8 cellular contexts compared by ENCODE assay signal in genomic region chr7:148987751-148988512, GRCh38. TPM values are rescaled to one million over a fixed set of nuclear protein-coding genes. Genes with fewer than 3 reads are reported as not detected.
DNase-seq lines count a peak whose midpoint lies in the region; ATAC-seq, FAIRE-seq and TF ChIP-seq lines count a peak whose summit lies in the region.

No MANE protein-coding gene starts in this region.

- H3K18ac ChIP-seq in H1 (ENCODE audit: extremely low read depth, low read length): 0 out of 2 replicates have a peak overlapping the region, but pooled peaks have one; percentile 11

- no peak overlapping the region for H2BK120ac ChIP-seq in H1 (replicated peaks; ENCODE audit: low read depth, low read length)

- no peak overlapping the region for H2BK15ac ChIP-seq in H1 (ENCODE audit: low read length)

- H4K91ac ChIP-seq in H1 (replicated peaks; ENCODE audit: insufficient read length, low read length): no peak overlapping the region

- peak overlapping the region in 10 of 11 experiments; percentile 78 to 89 (median 85); a peak in 20 of 22 replicates for H3K27ac ChIP-seq in BLaER1 treated with 17β-estradiol and CSF1 and Interleukin-3, amounts not matched to agents 10 nM and 100 nM
- H3K27ac ChIP-seq in Peyer's patch (peak overlapping the region; percentile 70 to 81 (median 79)), H1 (ENCODE audit: low read depth, low read length) (peak overlapping the region; percentile 58), muscle layer of duodenum (ENCODE audit: low read length) (peak overlapping the region; percentile 97)

- peak overlapping the region; percentile 88 to 98 (median 93) for H3K4me2 ChIP-seq in BLaER1 treated with 17β-estradiol and CSF1 and Interleukin-3, amounts not matched to agents 10 nM and 100 nM
- H3K4me2 ChIP-seq in H1 (ENCODE audit: insufficient read depth in 1 of 2, low read depth in 2 of 2, low read length in 2 of 2): peak overlapping the region; percentile 86 to 90

- TF ChIP-seq CTCF in Peyer's patch (IDR thresholded peaks at IDR 0.05): no peak
- no peak for TF ChIP-seq CTCF in H1 (IDR thresholded peaks at IDR 0.05; ENCODE audit: control extremely low read depth in 1 of 3, insufficient read depth in 1 of 3, low read depth in 1 of 3, low read length in 3 of 3)

- FAIRE-seq in H1 (lab: Jason Lieb, UNC): no peak

- no peak overlapping the region for H3K23ac ChIP-seq in H1 (ENCODE audit: insufficient read length)

- H4K5ac ChIP-seq in H1 (ENCODE audit: insufficient read length, low read depth, low read length): peak overlapping the region; percentile 35

- peaks cover 0 to 1% (median 0%) of the 10 kb centered on the region in 11 experiments; a peak in 3 of 22 replicates for H3K27me3 ChIP-seq in BLaER1 treated with 17β-estradiol and CSF1 and Interleukin-3, amounts not matched to agents 10 nM and 100 nM
- H3K27me3 ChIP-seq in Peyer's patch: no peaks in the 10 kb centered on the region
- H3K27me3 ChIP-seq in H1 (replicated peaks in 1 of 4; ENCODE audit: control insufficient read depth in 3 of 4, extremely low read depth in 1 of 4, insufficient read depth in 3 of 4, low read length in 3 of 4): no peaks in the 10 kb centered on the region
- H3K27me3 ChIP-seq in muscle layer of duodenum (ENCODE audit: low read depth, low read length): no peaks in the 10 kb centered on the region

- H3K9me3 ChIP-seq in BLaER1 treated with 17β-estradiol and CSF1 and Interleukin-3, amounts not matched to agents 10 nM and 100 nM (replicated peaks in 1 of 11): 0 out of 22 replicates have a peak, but pooled peaks cover 0 to 4% (median 0%) of the 10 kb centered on the region in 11 experiments
- H3K9me3 ChIP-seq in Peyer's patch (no peaks in the 10 kb centered on the region), H1 (ENCODE audit: insufficient read depth in 2 of 2, low read depth in 1 of 2, low read length in 1 of 2) (no peaks in the 10 kb centered on the region; a peak in 1 of 4 replicates), muscle layer of duodenum (ENCODE audit: control insufficient read depth in 1 of 2, low read length in 2 of 2) (no peaks in the 10 kb centered on the region)

- H4K20me1 ChIP-seq in BLaER1 treated with 17β-estradiol and CSF1 and Interleukin-3, amounts not matched to agents 10 nM and 100 nM: no peaks in the 10 kb centered on the region
- no peaks in the 10 kb centered on the region for H4K20me1 ChIP-seq in H1 (replicated peaks in 1 of 2; ENCODE audit: control insufficient read depth in 1 of 2, insufficient read depth in 2 of 2, low read length in 2 of 2)

- H3K56ac ChIP-seq in H1 (replicated peaks; ENCODE audit: insufficient read length, low read depth, low read length): peak overlapping the region; percentile 59

- no peak overlapping the region for H4K8ac ChIP-seq in H1 (ENCODE audit: extremely low read depth, insufficient read depth, low read length)

- peaks cover 7% of the 10 kb centered on the region; the same call in 1 of the 2 replicates for H3K23me2 ChIP-seq in H1 (ENCODE audit: low read depth, low read length)

- ATAC-seq in GM21723 (IDR thresholded peaks at IDR 0.05; ENCODE audit: unreplicated experiment) (peak; percentile 2), HG03460 (IDR thresholded peaks at IDR 0.05; ENCODE audit: unreplicated experiment) (no peak)

- no peak overlapping the region for H3K4ac ChIP-seq in H1 (replicated peaks; ENCODE audit: insufficient read length, low read depth, low read length)

- H3K9ac ChIP-seq in BLaER1 treated with 17β-estradiol and CSF1 and Interleukin-3, amounts not matched to agents 10 nM and 100 nM: peak overlapping the region; percentile 66 to 84 (median 78)
- H3K9ac ChIP-seq in H1 (replicated peaks in 1 of 4; ENCODE audit: extremely low read depth in 1 of 4, low read depth in 3 of 4, low read length in 3 of 4): peak overlapping the region; percentile 8 to 68 (median 30); a peak in 6 of 7 replicates

- peaks cover 30 to 45% (median 40%) of the 10 kb centered on the region in 10 experiments for H3K4me1 ChIP-seq in BLaER1 treated with 17β-estradiol and CSF1 and Interleukin-3, amounts not matched to agents 10 nM and 100 nM
- H3K4me1 ChIP-seq in Peyer's patch: peaks cover 0 to 32% (median 7%) of the 10 kb centered on the region in 4 donors
- peaks cover 0 to 10% (median 4%) of the 10 kb centered on the region in 4 experiments; a peak in 5 of 7 replicates for H3K4me1 ChIP-seq in H1 (replicated peaks in 1 of 4; ENCODE audit: control insufficient read depth in 3 of 4, insufficient read depth in 4 of 4, low read length in 3 of 4)
- peaks cover 12 to 27% of the 10 kb centered on the region in 2 donors for H3K4me1 ChIP-seq in muscle layer of duodenum (ENCODE audit: control insufficient read depth in 1 of 2, insufficient read depth in 2 of 2, low read length in 2 of 2)

- no peaks in the 10 kb centered on the region for H3K79me1 ChIP-seq in H1 (ENCODE audit: low read depth, low read length)

- H3K36me3 ChIP-seq in BLaER1 treated with 17β-estradiol and CSF1 and Interleukin-3, amounts not matched to agents 10 nM and 100 nM: no peaks in the 10 kb centered on the region
- no peaks in the 10 kb centered on the region for H3K36me3 ChIP-seq in Peyer's patch
- H3K36me3 ChIP-seq in H1 (ENCODE audit: control insufficient read depth in 2 of 4, insufficient read depth in 4 of 4, low read length in 3 of 4): no peaks in the 10 kb centered on the region
- H3K36me3 ChIP-seq in muscle layer of duodenum (ENCODE audit: control insufficient read depth in 1 of 2, insufficient read depth in 2 of 2, low read length in 2 of 2): no peaks in the 10 kb centered on the region

- H3K14ac ChIP-seq in H1 (ENCODE audit: insufficient read length): no peak overlapping the region

- DNase-seq in Peyer's patch (peak in 1 of 3 donors; percentile 51), H1 (ENCODE audit: low read depth in 1 of 2, low spot score in 2 of 2) (no peak), HPDE6-E6E7 (ENCODE audit: extremely low spot score) (no peak), SKM-1 treated with dmso at 0.1 percent for 144 hours (lab: John Stamatoyannopoulos, UW; ENCODE audit: unreplicated experiment) (no peak)

- TF ChIP-seq EP300 in H1 (IDR thresholded peaks at IDR 0.05; ENCODE audit: borderline replicate concordance in 1 of 2, low read depth in 2 of 2, low read length in 2 of 2): no peak

- no peaks in the 10 kb centered on the region for H3K79me2 ChIP-seq in H1 (ENCODE audit: control insufficient read depth in 1 of 2, insufficient read depth in 2 of 2, low read length in 2 of 2)

- TF ChIP-seq POLR2A in Peyer's patch (IDR thresholded peaks at IDR 0.05): no peak
- peak in 1 of 2 experiments; percentile 17; a peak in 2 of 3 replicates for TF ChIP-seq POLR2A in H1 (IDR thresholded peaks at IDR 0.05; ENCODE audit: control extremely low read depth in 1 of 2, low read depth in 2 of 2, low read length in 2 of 2)

- peak overlapping the region; percentile 64 to 83 (median 78) for H3K4me3 ChIP-seq in BLaER1 treated with 17β-estradiol and CSF1 and Interleukin-3, amounts not matched to agents 10 nM and 100 nM
- peak overlapping the region; percentile 58 to 62 (median 60) for H3K4me3 ChIP-seq in Peyer's patch
- H3K4me3 ChIP-seq in H1 (ENCODE audit: extremely low read depth in 1 of 4, insufficient read depth in 2 of 4, low read depth in 3 of 4, low read length in 4 of 4): peak overlapping the region; percentile 59 to 81 (median 70)
- peak overlapping the region; percentile 92 to 99 for H3K4me3 ChIP-seq in muscle layer of duodenum (ENCODE audit: low read depth in 1 of 2, low read length in 2 of 2)

- H2AK5ac ChIP-seq in H1 (ENCODE audit: low read depth, low read length): no peak overlapping the region

- 12% methylated on average over 9 of the region's 9 CpGs; no CpG with 5 or more reads in 1 of the 2 experiments for WGBS in H1 (ENCODE audit: extremely low coverage in 1 of 2, insufficient coverage in 1 of 2, insufficient read length in 1 of 2, insufficient replicate concordance in 2 of 2, low coverage in 1 of 2, low lambda C conversion rate in 2 of 2, missing lambda C conversion rate in 1 of 2), 2 experiments

- CTCF ChIA-PET in H1 (lab: Charles Lee; ENCODE audit: partially characterized antibody): interaction anchor here (1.2 to 1.5 kb wide), 3 partner anchors 13 to 84 kb away, joined by 3 to 14 read pairs (median 3); no protein-coding TSS in a partner anchor

- no peak overlapping the region for H2BK20ac ChIP-seq in H1 (ENCODE audit: low read length)

- H2AFZ ChIP-seq in H1 (ENCODE audit: low read length): peak overlapping the region; percentile 82

- POLR2A ChIA-PET in H1 (lab: Charles Lee; ENCODE audit: partially characterized antibody): interaction anchor here (0.8 to 1.6 kb wide), 5 partner anchors 11 to 39 kb away, joined by 3 to 5 read pairs (median 4); no protein-coding TSS in a partner anchor

- no peak overlapping the region for H2BK12ac ChIP-seq in H1 (ENCODE audit: low read depth, low read length)

- H2BK5ac ChIP-seq in H1 (ENCODE audit: low read depth, low read length): peak overlapping the region; percentile 3; the same call in 1 of the 2 replicates

- TF ChIP-seq RAD21 in H1 (IDR thresholded peaks at IDR 0.05 in 1 of 2, conservative IDR thresholded peaks at IDR 0.05 in 1 of 2; ENCODE audit: low read depth in 2 of 2, low read length in 2 of 2): no peak

TF ChIP-seq in H1, 55 proteins besides CTCF, POLR2A, EP300 and RAD21:
- peak; percentile 59 for TF ChIP-seq ASH2L (IDR thresholded peaks at IDR 0.05; ENCODE audit: low read length)
- TF ChIP-seq NANOG (IDR thresholded peaks at IDR 0.05; ENCODE audit: insufficient read depth, low read depth, low read length, poor library complexity, severe bottlenecking): no peak
- no peak for TF ChIP-seq POLR2AphosphoS5 (IDR thresholded peaks at IDR 0.05; ENCODE audit: low read depth, low read length)
- no peak for TF ChIP-seq FOSL1 (IDR thresholded peaks at IDR 0.05; ENCODE audit: insufficient read depth, low read depth, low read length)
- TF ChIP-seq TAF7 (optimal IDR thresholded peaks at IDR 0.05; ENCODE audit: borderline replicate concordance, low read depth, low read length): peak; percentile 25
- TF ChIP-seq KDM4A (IDR thresholded peaks at IDR 0.05; ENCODE audit: low read depth, low read length, severe bottlenecking): peak; percentile 41

RNA-seq across cellular contexts. Expression of gene PDIA4, which starts 40.4 kb away (rescaled TPM):
- 100 to 1,000 TPM in 1 of 4 donors, 10 to 100 TPM in 3; 57.1 to 100 (median 61.6) TPM for total RNA-seq in Peyer's patch
- total RNA-seq in H1 (2021; fragmentation: NEBNext Ultra II Directional; extraction: Animal tissue kit (Norgen Biotek cat#: 25700)): 303 and 308 TPM in 2 replicates
- 108 and 119 TPM in 2 replicates for polyA plus RNA-seq in H1 (2011; rRNA removed)
- polyA plus RNA-seq in H1 (2011; cell fraction: cytosol; rRNA removed): 165 TPM
- polyA plus RNA-seq in H1 (2011; cell fraction: nucleus; rRNA removed): 160 TPM
- polyA plus RNA-seq in H1 (2012, experiment 1 of 2): 233 to 316 TPM (median 241 TPM) in 4 replicates
- polyA plus RNA-seq in H1 (2012, experiment 2 of 2): 221 TPM
- 431 TPM for polyA plus RNA-seq in H1 (2013, experiment 1 of 2)
- polyA plus RNA-seq in H1 (2013, experiment 2 of 2): 436 TPM
- 153 and 168 TPM in 2 replicates for polyA minus RNA-seq in H1 (2011; rRNA and poly(A)+ RNA removed)
- polyA minus RNA-seq in H1 (2011; cell fraction: cytosol; rRNA and poly(A)+ RNA removed): 109 TPM
- polyA minus RNA-seq in H1 (2011; cell fraction: nucleus; rRNA and poly(A)+ RNA removed): 62.8 TPM
